Comparison of ENCODE assay signal across 1 cellular context in genomic region chr7:87806150-87806549, GRCh38.
TF ChIP-seq lines count a peak whose summit lies in the region.

No MANE protein-coding gene starts in this region.

TF ChIP-seq in H1, 55 proteins besides CTCF, POLR2A, EP300 and RAD21 (continued from another document):
- no peak for TF ChIP-seq ASH2L (IDR thresholded peaks at IDR 0.05; ENCODE audit: low read length)
- no peak for TF ChIP-seq CEBPB (IDR thresholded peaks at IDR 0.05; ENCODE audit: low read depth, low read length)
- no peak for TF ChIP-seq SIRT6 (IDR thresholded peaks at IDR 0.05; ENCODE audit: low read length)
- TF ChIP-seq MAX (IDR thresholded peaks at IDR 0.05), result no peak
- no peak for TF ChIP-seq SP1 (IDR thresholded peaks at IDR 0.05; ENCODE audit: low read depth, low read length)
- no peak for TF ChIP-seq POU5F1 (IDR thresholded peaks at IDR 0.05; ENCODE audit: low read depth, low read length)
- TF ChIP-seq CBX8 (IDR thresholded peaks at IDR 0.05; ENCODE audit: borderline replicate concordance, low read depth, low read length), result no peak
TF ChIP-seq in H1: peak in this region for 0.
